ENCODE assay signal across 23 cellular contexts in genomic region chrX:71174795-71175194, GRCh38. TPM values are rescaled to one million over a fixed set of nuclear protein-coding genes. Genes with fewer than 3 reads are reported as not detected.
A peak's percentile ranks its signal among the peaks of the same experiment; 100 is the strongest.
DNase-seq lines count a peak whose midpoint lies in the region; ATAC-seq, FAIRE-seq and TF ChIP-seq lines count a peak whose summit lies in the region.
"Had no signal": no experiment of that assay in that cellular context is flagged by ENCODE, and none has a peak within 500 bp of the region (broad histone marks: within the 10 kb centered on the region; RNA-seq: fewer than 3 reads in every experiment).

No MANE protein-coding gene starts in this region.

- H3K4me1 Mint-ChIP-seq in activated CD4-positive, alpha-beta T cell treated with anti-CD3 and anti-CD28 coated beads for 36 hours = peaks cover 9% of the 10 kb centered on the region
- H3K4me1 Mint-ChIP-seq in stimulated activated naive CD8-positive, alpha-beta T cell treated with anti-CD3 and anti-CD28 coated beads, Interleukin-15, amount 100 ng/mL, for 72 hours = peaks cover 14% of the 10 kb centered on the region

- intact Hi-C loops in activated CD4-positive, alpha-beta T cell treated with anti-CD3 and anti-CD28 coated beads for 36 hours (cut with DNase I, micrococcal nuclease) = loop anchor here in 1 of 2 experiments (10.0 kb wide), 1 partner anchor 400 kb away; no protein-coding TSS in a partner anchor
- intact Hi-C loops in endothelial cell of umbilical vein (cut with micrococcal nuclease) = no loop called here

- peak; percentile 12 for FAIRE-seq in endothelial cell of umbilical vein (lab: Jason Lieb, UNC)
- FAIRE-seq: G401.6, GM12892, GM19239 had no signal

- no peak overlapping the region for H2AFZ ChIP-seq in endothelial cell of umbilical vein (ENCODE audit: low read depth, low read length)
- H2AFZ ChIP-seq: GM23248 had no signal

- H3K4me2 ChIP-seq in endothelial cell of umbilical vein (ENCODE audit: insufficient read depth, low read length) = no peak overlapping the region
- H3K4me2 ChIP-seq: BLaER1 had no signal

- H3K27ac Mint-ChIP-seq in activated CD4-positive, alpha-beta T cell treated with anti-CD3 and anti-CD28 coated beads for 36 hours = no peak overlapping the region
- no peak overlapping the region for H3K27ac Mint-ChIP-seq in stimulated activated naive CD8-positive, alpha-beta T cell treated with anti-CD3 and anti-CD28 coated beads, Interleukin-15, amount 100 ng/mL, for 72 hours
- H3K27ac Mint-ChIP-seq: CD8-positive, alpha-beta T cell had no signal

- no peak for TF ChIP-seq POLR2A in endothelial cell of umbilical vein (IDR thresholded peaks at IDR 0.05; ENCODE audit: low read depth, low read length)

- no peaks in the 10 kb centered on the region for H3K27me3 Mint-ChIP-seq in activated CD4-positive, alpha-beta T cell treated with anti-CD3 and anti-CD28 coated beads for 36 hours
- H3K27me3 Mint-ChIP-seq in stimulated activated naive CD8-positive, alpha-beta T cell treated with anti-CD3 and anti-CD28 coated beads, Interleukin-15, amount 100 ng/mL, for 72 hours = no peaks in the 10 kb centered on the region
- H3K27me3 Mint-ChIP-seq: CD4-positive, CD25-positive, alpha-beta regulatory T cell had no signal

- no peaks in the 10 kb centered on the region for H3K4me1 ChIP-seq in endothelial cell of umbilical vein (ENCODE audit: control insufficient read depth, extremely low read depth, insufficient read depth, low read length)

- dilution Hi-C loops in endothelial cell of umbilical vein (cut with MboI; ENCODE audit: extremely low pct_ligation_motif_present, low sequenced_read_pairs) = no loop called here

- H3K36me3 Mint-ChIP-seq in activated CD4-positive, alpha-beta T cell treated with anti-CD3 and anti-CD28 coated beads for 36 hours (ENCODE audit: low read depth) = peaks cover 17% of the 10 kb centered on the region

- H3K9me3 Mint-ChIP-seq in activated CD4-positive, alpha-beta T cell treated with anti-CD3 and anti-CD28 coated beads for 36 hours (ENCODE audit: low read depth) = no peaks in the 10 kb centered on the region
- H3K9me3 Mint-ChIP-seq in stimulated activated naive CD8-positive, alpha-beta T cell treated with anti-CD3 and anti-CD28 coated beads, Interleukin-15, amount 100 ng/mL, for 72 hours = no peaks in the 10 kb centered on the region
- H3K9me3 Mint-ChIP-seq: CD4-positive, CD25-positive, alpha-beta regulatory T cell; CD8-positive, alpha-beta T cell had no signal

- no peak overlapping the region for H3K4me3 Mint-ChIP-seq in activated CD4-positive, alpha-beta T cell treated with anti-CD3 and anti-CD28 coated beads for 36 hours
- H3K4me3 Mint-ChIP-seq in stimulated activated naive CD8-positive, alpha-beta T cell treated with anti-CD3 and anti-CD28 coated beads, Interleukin-15, amount 100 ng/mL, for 72 hours = no peak overlapping the region
- H3K4me3 Mint-ChIP-seq: CD4-positive, CD25-positive, alpha-beta regulatory T cell; CD8-positive, alpha-beta T cell had no signal

- no peak overlapping the region for H3K27ac ChIP-seq in endothelial cell of umbilical vein (ENCODE audit: insufficient read depth, low read depth, low read length)
- H3K27ac ChIP-seq: BLaER1, C4-2B, GM23248 had no signal

- H3K79me2 ChIP-seq in endothelial cell of umbilical vein (ENCODE audit: control insufficient read depth, insufficient read depth, low read length) = no peaks in the 10 kb centered on the region

- BruUV-seq in endothelial cell of umbilical vein (replicated peaks; lab: Mats Ljungman, UMichigan) = no TSS peak

- POLR2A ChIA-PET in activated CD4-positive, alpha-beta T cell treated with anti-CD3 and anti-CD28 coated beads for 36 hours (lab: Charles Lee) = no interaction called here
- POLR2A ChIA-PET in endothelial cell of umbilical vein (lab: Charles Lee) = no interaction called here

- no peaks in the 10 kb centered on the region for H3K36me3 ChIP-seq in endothelial cell of umbilical vein (ENCODE audit: control insufficient read depth in 2 of 2, extremely low read depth in 1 of 2, insufficient read depth in 2 of 2, low read length in 2 of 2)

- H3K9ac ChIP-seq in endothelial cell of umbilical vein (replicated peaks; ENCODE audit: extremely low read depth, insufficient read depth, low read length) = no peak overlapping the region
- H3K9ac ChIP-seq: BLaER1, GM23248 had no signal

- CTCF ChIA-PET in activated CD4-positive, alpha-beta T cell treated with anti-CD3 and anti-CD28 coated beads for 36 hours (lab: Charles Lee) = no interaction called here
- CTCF ChIA-PET in endothelial cell of umbilical vein (lab: Charles Lee) = no interaction called here

- no peaks in the 10 kb centered on the region for H3K9me1 ChIP-seq in endothelial cell of umbilical vein (replicated peaks; ENCODE audit: control insufficient read depth, extremely low read depth, insufficient read depth, low read length)

- H3K9me3 ChIP-seq in endothelial cell of umbilical vein (replicated peaks; ENCODE audit: control insufficient read depth, insufficient read depth, low read length) = no peaks in the 10 kb centered on the region
- H3K9me3 ChIP-seq: BLaER1, Caco-2 had no signal

- H3K4me3 ChIP-seq in endothelial cell of umbilical vein (replicated peaks in 1 of 3; ENCODE audit: insufficient read depth in 1 of 3, low read depth in 1 of 3, low read length in 3 of 3) = no peak overlapping the region
- H3K4me3 ChIP-seq: BLaER1, GM23248 had no signal

- TF ChIP-seq CTCF in endothelial cell of umbilical vein (IDR thresholded peaks at IDR 0.05; ENCODE audit: extremely low read depth in 1 of 2, insufficient read depth in 1 of 2, low read depth in 1 of 2, low read length in 2 of 2) = no peak

- no peaks in the 10 kb centered on the region for H4K20me1 ChIP-seq in endothelial cell of umbilical vein (replicated peaks; ENCODE audit: control insufficient read depth, extremely low read depth, insufficient read depth, low read length)
- H4K20me1 ChIP-seq: BLaER1 had no signal

- peak; percentile 42 for ATAC-seq in activated CD4-positive, alpha-beta T cell treated with anti-CD3 and anti-CD28 coated beads for 36 hours
- peak; percentile 52 for ATAC-seq in stimulated activated naive CD8-positive, alpha-beta T cell treated with anti-CD3 and anti-CD28 coated beads, Interleukin-15, amount 100 ng/mL, for 72 hours
- ATAC-seq in stimulated activated naive CD8-positive, alpha-beta T cell treated with anti-CD3 and anti-CD28 coated beads, Interleukin-15, Interleukin-2, amounts not matched to agents 100 U/mL and 50 U/mL, for 24 hours = no peak
- ATAC-seq in HG02759 (IDR thresholded peaks at IDR 0.05; ENCODE audit: unreplicated experiment) = no peak
- ATAC-seq in HG03095 (IDR thresholded peaks at IDR 0.05; ENCODE audit: unreplicated experiment) = no peak
- ATAC-seq: CD8-positive, alpha-beta T cell had no signal

- no peaks in the 10 kb centered on the region for H3K27me3 ChIP-seq in endothelial cell of umbilical vein (ENCODE audit: control insufficient read depth in 2 of 2, insufficient read depth in 2 of 2, low read length in 2 of 2)

- DNase-seq in activated CD4-positive, alpha-beta T cell treated with anti-CD3 and anti-CD28 coated beads for 36 hours = no peak
- no peak for DNase-seq in activated CD4-positive, alpha-beta T cell treated with anti-CD3 and anti-CD28 coated beads for 48 hours
- DNase-seq in stimulated activated naive CD8-positive, alpha-beta T cell treated with anti-CD3 and anti-CD28 coated beads, Interleukin-15, amount 100 ng/mL, for 72 hours = no peak
- no peak for DNase-seq in stimulated activated naive CD8-positive, alpha-beta T cell treated with anti-CD3 and anti-CD28 coated beads, Interleukin-15, Interleukin-2, amounts not matched to agents 100 U/mL and 50 U/mL, for 24 hours
- DNase-seq in endothelial cell of umbilical vein (ENCODE audit: low read depth, low spot score) = no peak
- DNase-seq: 8988T; Caco-2; CD4-positive, CD25-positive, alpha-beta regulatory T cell; CD8-positive, alpha-beta T cell; DMS153; DND-41; GM23248; H7; HCEC 1CT had no signal

TF ChIP-seq in endothelial cell of umbilical vein, 7 proteins besides CTCF, POLR2A, EP300 and RAD21 (continues in another document):
- TF ChIP-seq POLR2AphosphoS5 (IDR thresholded peaks at IDR 0.05; ENCODE audit: insufficient read depth, low read depth, low read length) (no peak), EZH2 (IDR thresholded peaks at IDR 0.05; ENCODE audit: borderline replicate concordance, low read depth, low read length, severe bottlenecking) (no peak), MYC (IDR thresholded peaks at IDR 0.05; ENCODE audit: low read depth, low read length) (no peak)

RNA-seq across cellular contexts. Expression of gene NLGN3, which starts 30.2 kb away (rescaled TPM):
- under 1 TPM; 0.77 to 0.78 TPM for total RNA-seq in activated CD4-positive, alpha-beta T cell treated with anti-CD3 and anti-CD28 coated beads for 36 hours
- total RNA-seq in endothelial cell of umbilical vein = 0.40 and 0.85 TPM in 2 replicates
- polyA plus RNA-seq in endothelial cell of umbilical vein = 0.37 and 0.40 TPM in 2 replicates
- polyA plus RNA-seq in endothelial cell of umbilical vein (2011; cell fraction: cytosol; rRNA removed) = 0.10 and 0.17 TPM in 2 replicates
- polyA plus RNA-seq in endothelial cell of umbilical vein (2011; cell fraction: nucleus; rRNA removed) = 1.1 and 1.6 TPM in 2 replicates
- polyA plus RNA-seq in endothelial cell of umbilical vein (2012) = 0.31 and 0.48 TPM in 2 replicates
- 0.28 and 0.85 TPM in 2 replicates for polyA minus RNA-seq in endothelial cell of umbilical vein
- 0.41 TPM for polyA minus RNA-seq in endothelial cell of umbilical vein (2011; cell fraction: cytosol; rRNA and poly(A)+ RNA removed)
- 0.67 and 1.4 TPM in 2 replicates for polyA minus RNA-seq in endothelial cell of umbilical vein (2011; cell fraction: nucleus; rRNA and poly(A)+ RNA removed)

RNA-seq across cellular contexts. Expression of gene GJB1, which starts 48.2 kb away (rescaled TPM):
- not detected for total RNA-seq in activated CD4-positive, alpha-beta T cell treated with anti-CD3 and anti-CD28 coated beads for 36 hours
- not detected in 2 replicates for total RNA-seq in endothelial cell of umbilical vein
- polyA plus RNA-seq in endothelial cell of umbilical vein = not detected in 2 replicates
- not detected in 2 replicates for polyA plus RNA-seq in endothelial cell of umbilical vein (2011; cell fraction: cytosol; rRNA removed)
- not detected in 2 replicates for polyA plus RNA-seq in endothelial cell of umbilical vein (2011; cell fraction: nucleus; rRNA removed)
- polyA plus RNA-seq in endothelial cell of umbilical vein (2012) = not detected in 2 replicates
- not detected in 2 replicates for polyA minus RNA-seq in endothelial cell of umbilical vein
- polyA minus RNA-seq in endothelial cell of umbilical vein (2011; cell fraction: cytosol; rRNA and poly(A)+ RNA removed) = not detected
- polyA minus RNA-seq in endothelial cell of umbilical vein (2011; cell fraction: nucleus; rRNA and poly(A)+ RNA removed) = not detected in 2 replicates
- total RNA-seq: A673; CD4-positive, CD25-positive, alpha-beta regulatory T cell; CD8-positive, alpha-beta T cell; GM23248; H1 had no signal
- polyA plus RNA-seq: CD4-positive, CD25-positive, alpha-beta regulatory T cell; GM23248 had no signal

RNA-seq across cellular contexts. Expression of gene MED12, which starts 56.4 kb away (rescaled TPM):
- total RNA-seq in activated CD4-positive, alpha-beta T cell treated with anti-CD3 and anti-CD28 coated beads for 36 hours = 10 to 100 TPM; 46.2 to 56.4 TPM
- total RNA-seq in endothelial cell of umbilical vein = 61.4 and 65.3 TPM in 2 replicates
- 27.4 and 28.1 TPM in 2 replicates for polyA plus RNA-seq in endothelial cell of umbilical vein
- polyA plus RNA-seq in endothelial cell of umbilical vein (2011; cell fraction: cytosol; rRNA removed) = 17.7 and 19.2 TPM in 2 replicates
- polyA plus RNA-seq in endothelial cell of umbilical vein (2011; cell fraction: nucleus; rRNA removed) = 88.6 and 113 TPM in 2 replicates
- polyA plus RNA-seq in endothelial cell of umbilical vein (2012) = 28.6 and 35.5 TPM in 2 replicates
- polyA minus RNA-seq in endothelial cell of umbilical vein = 123 and 148 TPM in 2 replicates
- 26.2 TPM for polyA minus RNA-seq in endothelial cell of umbilical vein (2011; cell fraction: cytosol; rRNA and poly(A)+ RNA removed)
- 101 and 112 TPM in 2 replicates for polyA minus RNA-seq in endothelial cell of umbilical vein (2011; cell fraction: nucleus; rRNA and poly(A)+ RNA removed)

Comparison
In these comparisons a context has a peak if more than half of its experiments do, and no peak if none do; other contexts are left out.
1. ATAC-seq: peak in activated CD4-positive, alpha-beta T cell treated with anti-CD3 and anti-CD28 coated beads for 36 hours (single experiment) and stimulated activated naive CD8-positive, alpha-beta T cell treated with anti-CD3 and anti-CD28 coated beads, Interleukin-15, amount 100 ng/mL, for 72 hours (single experiment); none in stimulated activated naive CD8-positive, alpha-beta T cell treated with anti-CD3 and anti-CD28 coated beads, Interleukin-15, Interleukin-2, amounts not matched to agents 100 U/mL and 50 U/mL, for 24 hours (single experiment), HG02759 (single experiment) and HG03095 (single experiment).